9 cellular contexts compared by ENCODE assay signal in the genomic region with DNA sequence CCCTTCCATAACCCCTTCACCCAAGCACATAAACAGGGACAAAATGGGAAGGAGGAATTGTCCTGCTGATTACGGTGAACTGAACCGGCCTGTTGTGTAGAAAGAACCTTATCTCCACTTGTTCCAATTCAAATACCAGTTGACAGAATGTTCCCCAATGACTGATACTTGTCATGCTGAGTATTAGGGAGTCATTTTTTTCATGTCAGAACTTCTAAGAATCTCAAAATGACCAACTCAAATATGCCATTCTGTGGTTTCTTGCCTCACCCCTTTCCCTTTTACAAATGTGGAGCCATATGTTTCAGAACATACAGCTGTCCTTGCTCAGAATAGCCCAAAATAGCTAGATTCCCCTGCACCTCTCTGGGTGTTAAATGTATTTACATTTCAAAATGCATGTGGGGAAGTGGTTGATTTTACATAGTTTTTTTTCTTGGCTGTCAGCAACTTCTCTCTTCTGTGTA.
A peak's percentile ranks its signal among the peaks of the same experiment; 100 is the strongest.
DNase-seq lines count a peak whose midpoint lies in the region; ATAC-seq and TF ChIP-seq lines count a peak whose summit lies in the region.
"Had no signal": no experiment of that assay in that cellular context is flagged by ENCODE, and none has a peak within 500 bp of the region (broad histone marks: within the 10 kb centered on the region; RNA-seq: fewer than 3 reads in every experiment).

No MANE protein-coding gene starts in this region.

- H3K9ac ChIP-seq in Loucy (ENCODE audit: low read depth, low read length, poor library complexity, severe bottlenecking) (no peak overlapping the region), neural progenitor cell (no peak overlapping the region)

- H3K9me3 ChIP-seq in Loucy (ENCODE audit: insufficient read depth, low read depth, low read length) (no peaks in the 10 kb centered on the region), neural progenitor cell (ENCODE audit: low read depth) (no peaks in the 10 kb centered on the region)

- H2AFZ ChIP-seq in Loucy (ENCODE audit: low read length) (peak overlapping the region; percentile 53), neural progenitor cell (replicated peaks) (no peak overlapping the region)

- peaks cover under 1% of the 10 kb centered on the region for H3K9me3 Mint-ChIP-seq in activated T-helper 1 cell treated with anti-CD3 and anti-CD28 coated beads, Interleukin-12 subunit alpha, Interleukin-12 subunit beta, Interleukin-2, Interleukin-4 antibody, amounts not matched to agents 30 ng/mL and 10 ng/mL and 1 ng/mL, durations not matched to agents 14 hours and 24 hours and 36 hours
- peaks cover 8% of the 10 kb centered on the region for H3K9me3 Mint-ChIP-seq in neural progenitor cell

- no peak for TF ChIP-seq CTCF in C4-2B (conservative IDR thresholded peaks at IDR 0.05)
- no peak for TF ChIP-seq CTCF in Loucy (conservative IDR thresholded peaks at IDR 0.05; ENCODE audit: low read length)
- no peak for TF ChIP-seq CTCF in neural progenitor cell (IDR thresholded peaks at IDR 0.05)

- no peaks in the 10 kb centered on the region for H3K36me3 ChIP-seq in Loucy (ENCODE audit: insufficient read depth, low read length)
- H3K36me3 ChIP-seq in neural progenitor cell: no peaks in the 10 kb centered on the region
- H3K36me3 ChIP-seq: brain microvascular endothelial cell had no signal

- H3K4me1 Mint-ChIP-seq in activated T-helper 1 cell treated with anti-CD3 and anti-CD28 coated beads, Interleukin-12 subunit alpha, Interleukin-12 subunit beta, Interleukin-2, Interleukin-4 antibody, amounts not matched to agents 30 ng/mL and 10 ng/mL and 1 ng/mL, durations not matched to agents 14 hours and 24 hours and 36 hours (ENCODE audit: low read depth): peaks cover 45% of the 10 kb centered on the region
- peaks cover 36% of the 10 kb centered on the region for H3K4me1 Mint-ChIP-seq in neural progenitor cell

- peak overlapping the region; percentile 76; the same call in 1 of the 2 replicates for H3K27ac ChIP-seq in C4-2B
- no peak overlapping the region for H3K27ac ChIP-seq in neural progenitor cell
- H3K27ac ChIP-seq: brain microvascular endothelial cell had no signal

- no peak overlapping the region for H3K27ac Mint-ChIP-seq in activated T-helper 1 cell treated with anti-CD3 and anti-CD28 coated beads, Interleukin-12 subunit alpha, Interleukin-12 subunit beta, Interleukin-2, Interleukin-4 antibody, amounts not matched to agents 30 ng/mL and 10 ng/mL and 1 ng/mL, durations not matched to agents 14 hours and 24 hours and 36 hours
- no peak overlapping the region for H3K27ac Mint-ChIP-seq in neural progenitor cell

- DNase-seq in left ventricle myocardium superior: no peak
- DNase-seq in NCI-H1092 (lab: John Stamatoyannopoulos, UW): no peak
- no peak for DNase-seq in activated T-helper 1 cell treated with anti-CD3 and anti-CD28 coated beads, Interleukin-12 subunit alpha, Interleukin-12 subunit beta, Interleukin-2, Interleukin-4 antibody, amounts not matched to agents 30 ng/mL and 10 ng/mL and 1 ng/mL, durations not matched to agents 14 hours and 24 hours and 36 hours (ENCODE audit: low spot score)
- no peak for DNase-seq in neural progenitor cell (ENCODE audit: low spot score)
- DNase-seq: brain microvascular endothelial cell had no signal

- H3K4me1 ChIP-seq in Loucy (ENCODE audit: insufficient read depth, low read length, poor library complexity, severe bottlenecking): peaks cover 59% of the 10 kb centered on the region
- H3K4me1 ChIP-seq in neural progenitor cell: peaks cover 11% of the 10 kb centered on the region

- no peak overlapping the region for H3K4me3 Mint-ChIP-seq in activated T-helper 1 cell treated with anti-CD3 and anti-CD28 coated beads, Interleukin-12 subunit alpha, Interleukin-12 subunit beta, Interleukin-2, Interleukin-4 antibody, amounts not matched to agents 30 ng/mL and 10 ng/mL and 1 ng/mL, durations not matched to agents 14 hours and 24 hours and 36 hours
- H3K4me3 Mint-ChIP-seq in neural progenitor cell: no peak overlapping the region

- intact Hi-C loops in left ventricle myocardium superior (cut with micrococcal nuclease): no loop called here
- intact Hi-C loops in activated T-helper 1 cell treated with anti-CD3 and anti-CD28 coated beads, Interleukin-12 subunit alpha, Interleukin-12 subunit beta, Interleukin-2, Interleukin-4 antibody, amounts not matched to agents 30 ng/mL and 10 ng/mL and 1 ng/mL, durations not matched to agents 14 hours and 24 hours and 36 hours (cut with micrococcal nuclease): no loop called here

- H3F3A ChIP-seq in Loucy (ENCODE audit: low read depth) (no peaks in the 10 kb centered on the region), neural progenitor cell (ENCODE audit: low read depth) (no peaks in the 10 kb centered on the region)

- peaks cover 4% of the 10 kb centered on the region for H3K27me3 Mint-ChIP-seq in activated T-helper 1 cell treated with anti-CD3 and anti-CD28 coated beads, Interleukin-12 subunit alpha, Interleukin-12 subunit beta, Interleukin-2, Interleukin-4 antibody, amounts not matched to agents 30 ng/mL and 10 ng/mL and 1 ng/mL, durations not matched to agents 14 hours and 24 hours and 36 hours (ENCODE audit: insufficient read depth)
- H3K27me3 Mint-ChIP-seq in neural progenitor cell (ENCODE audit: insufficient read depth, low read depth): peaks cover 2% of the 10 kb centered on the region

- H4K20me1 ChIP-seq in Loucy (ENCODE audit: insufficient read depth, low read length, poor library complexity, severe bottlenecking) (no peaks in the 10 kb centered on the region), neural progenitor cell (ENCODE audit: low read depth) (no peaks in the 10 kb centered on the region)

- H3K4me3 ChIP-seq in Loucy (ENCODE audit: low read length, poor library complexity, severe bottlenecking) (no peak overlapping the region), neural progenitor cell (no peak overlapping the region)

- peak; percentile 56 for ATAC-seq in GM19452 (IDR thresholded peaks at IDR 0.05; ENCODE audit: unreplicated experiment)
- peak; percentile 68 for ATAC-seq in left ventricle myocardium superior
- no peak for ATAC-seq in GM19467 (IDR thresholded peaks at IDR 0.05; ENCODE audit: unreplicated experiment)

- no peaks in the 10 kb centered on the region for H3K79me2 ChIP-seq in Loucy (ENCODE audit: insufficient read depth, low read length)
- no peaks in the 10 kb centered on the region for H3K79me2 ChIP-seq in neural progenitor cell (ENCODE audit: low read depth)

- H3K27me3 ChIP-seq in Loucy (ENCODE audit: insufficient read depth, low read length, poor library complexity, severe bottlenecking) (no peaks in the 10 kb centered on the region), neural progenitor cell (no peaks in the 10 kb centered on the region)
- H3K27me3 ChIP-seq: brain microvascular endothelial cell had no signal

- H3K4me2 ChIP-seq in Loucy (ENCODE audit: low read depth, low read length, poor library complexity, severe bottlenecking) (no peak overlapping the region), neural progenitor cell (no peak overlapping the region)

- H3K9me2 ChIP-seq in Loucy (replicated peaks; ENCODE audit: low read depth, low read length): no peaks in the 10 kb centered on the region

- H3K36me3 Mint-ChIP-seq in activated T-helper 1 cell treated with anti-CD3 and anti-CD28 coated beads, Interleukin-12 subunit alpha, Interleukin-12 subunit beta, Interleukin-2, Interleukin-4 antibody, amounts not matched to agents 30 ng/mL and 10 ng/mL and 1 ng/mL, durations not matched to agents 14 hours and 24 hours and 36 hours (ENCODE audit: low read depth): peaks cover 2% of the 10 kb centered on the region
- H3K36me3 Mint-ChIP-seq in neural progenitor cell: peaks cover 6% of the 10 kb centered on the region
